In genomic region chr10:64059884-64060283, GRCh38 we compare ENCODE assay signal across 21 cellular contexts.
DNase-seq lines count a peak whose midpoint lies in the region; ATAC-seq and TF ChIP-seq lines count a peak whose summit lies in the region.
"Had no signal": no experiment of that assay in that cellular context is flagged by ENCODE, and none has a peak within 500 bp of the region (broad histone marks: within the 10 kb centered on the region; RNA-seq: fewer than 3 reads in every experiment).

No MANE protein-coding gene starts in this region.

- H3K4me1 Mint-ChIP-seq in endodermal cell = no peaks in the 10 kb centered on the region
- no peaks in the 10 kb centered on the region for H3K4me1 Mint-ChIP-seq in CD8-positive, alpha-beta memory T cell
- H3K4me1 Mint-ChIP-seq: B cell; CD4-positive, CD25-positive, alpha-beta regulatory T cell had no signal

- no peak for ATAC-seq in HG02798 (IDR thresholded peaks at IDR 0.05; ENCODE audit: poor library complexity, unreplicated experiment)
- ATAC-seq: CD8-positive, alpha-beta T cell; GM12878 had no signal

- H3K4me3 ChIP-seq in HEK293 (ENCODE audit: low read depth, low read length) (no peak overlapping the region), endodermal cell (ENCODE audit: low read length) (no peak overlapping the region), mesendoderm (ENCODE audit: low read length) (no peak overlapping the region)
- no peak overlapping the region for H3K4me3 ChIP-seq in CD8-positive, alpha-beta memory T cell (ENCODE audit: low read length)
- H3K4me3 ChIP-seq: BLaER1, GM12878, GM23248, HAP-1 had no signal

- no peak overlapping the region for H3K23ac ChIP-seq in mesendoderm (ENCODE audit: low read length)

- no peak overlapping the region for H4K8ac ChIP-seq in mesendoderm (ENCODE audit: low read depth, low read length)

- no peak for TF ChIP-seq CTCF in HEK293 (tag by site-specific recombination; IDR thresholded peaks at IDR 0.05)
- TF ChIP-seq CTCF in endodermal cell (conservative IDR thresholded peaks at IDR 0.05) = peak; percentile 19

- no peak overlapping the region for H3K9ac ChIP-seq in endodermal cell (ENCODE audit: extremely low read depth, low read length, poor library complexity, severe bottlenecking)
- H3K9ac ChIP-seq in mesendoderm (ENCODE audit: low read length) = no peak overlapping the region
- H3K9ac ChIP-seq: BLaER1, GM23248 had no signal

- 62% methylated on average over 1 of the region's 1 CpG; no CpG with 5 or more reads in 1 of the 2 experiments for WGBS in endodermal cell (ENCODE audit: insufficient coverage in 1 of 2, insufficient read length in 1 of 2), 2 experiments
- no CpG with 5 or more reads among the region's 1 CpG for WGBS in mesendoderm (ENCODE audit: extremely low coverage, insufficient coverage, low lambda C conversion rate)

- POLR2A ChIA-PET in HEK293 (lab: Yijun Ruan, JAX) = no interaction called here
- POLR2A ChIA-PET in CD8-positive, alpha-beta memory T cell (lab: Charles Lee) = no interaction called here

- no peak overlapping the region for H2AK5ac ChIP-seq in mesendoderm (ENCODE audit: low read length)

- H2BK120ac ChIP-seq in mesendoderm (ENCODE audit: low read depth, low read length) = no peak overlapping the region

- H3K27ac ChIP-seq in HEK293 (ENCODE audit: extremely low read depth, low read depth, low read length) (no peak overlapping the region), endodermal cell (ENCODE audit: low read depth, low read length) (no peak overlapping the region), mesendoderm (ENCODE audit: low read depth, low read length) (no peak overlapping the region)
- no peak overlapping the region for H3K27ac ChIP-seq in CD8-positive, alpha-beta memory T cell (ENCODE audit: low read depth, low read length)
- H3K27ac ChIP-seq: 22Rv1, BLaER1, C4-2B, GM23248 had no signal

- CTCF ChIA-PET in HEK293 (lab: Yijun Ruan, JAX) = interaction anchor here (0.6 to 1.2 kb wide), 3 partner anchors 18 to 679 kb away, joined by 3 to 6 read pairs (median 3); no protein-coding TSS in a partner anchor
- CTCF ChIA-PET in CD8-positive, alpha-beta memory T cell (lab: Charles Lee) = no interaction called here

- H3K9me3 ChIP-seq in HEK293 (ENCODE audit: control insufficient read depth, insufficient read depth, low read depth, low read length) (no peaks in the 10 kb centered on the region), endodermal cell (ENCODE audit: control insufficient read depth, low read length) (no peaks in the 10 kb centered on the region)
- no peaks in the 10 kb centered on the region for H3K9me3 ChIP-seq in CD8-positive, alpha-beta memory T cell (ENCODE audit: low read length)
- H3K9me3 ChIP-seq: BLaER1, HAP-1 had no signal

- no peaks in the 10 kb centered on the region for H3K9me3 Mint-ChIP-seq in endodermal cell
- peaks cover 0 to 2% (median 0%) of the 10 kb centered on the region in 5 donors for H3K9me3 Mint-ChIP-seq in CD8-positive, alpha-beta memory T cell
- H3K9me3 Mint-ChIP-seq: CD8-positive, alpha-beta T cell had no signal

- H3K27me3 ChIP-seq in endodermal cell (ENCODE audit: control insufficient read depth, insufficient read depth, low read length, poor library complexity, severe bottlenecking) (no peaks in the 10 kb centered on the region), mesendoderm (ENCODE audit: insufficient read depth, low read length, poor library complexity) (no peaks in the 10 kb centered on the region)
- H3K27me3 ChIP-seq in CD8-positive, alpha-beta memory T cell (ENCODE audit: insufficient read depth, low read length, poor library complexity, severe bottlenecking) = no peaks in the 10 kb centered on the region
- H3K27me3 ChIP-seq: BLaER1 had no signal

- H3K79me2 ChIP-seq in mesendoderm (ENCODE audit: control insufficient read depth, insufficient read depth, low read length) = no peaks in the 10 kb centered on the region

- no peak overlapping the region for H2BK15ac ChIP-seq in mesendoderm (replicated peaks; ENCODE audit: low read depth)

- no peak overlapping the region for H3K4me3 Mint-ChIP-seq in endodermal cell
- no peak overlapping the region for H3K4me3 Mint-ChIP-seq in CD8-positive, alpha-beta memory T cell
- H3K4me3 Mint-ChIP-seq: B cell; CD4-positive, CD25-positive, alpha-beta regulatory T cell; CD8-positive, alpha-beta T cell had no signal

- no peak overlapping the region for H3K56ac ChIP-seq in mesendoderm (ENCODE audit: low read length)

- H4K5ac ChIP-seq in mesendoderm (ENCODE audit: low read length) = no peak overlapping the region

- H3K4me2 ChIP-seq in mesendoderm (ENCODE audit: low read length) = no peak overlapping the region
- H3K4me2 ChIP-seq: BLaER1 had no signal

- H3K36me3 Mint-ChIP-seq in endodermal cell (ENCODE audit: low read depth) = no peaks in the 10 kb centered on the region
- no peaks in the 10 kb centered on the region for H3K36me3 Mint-ChIP-seq in CD8-positive, alpha-beta memory T cell
- H3K36me3 Mint-ChIP-seq: CD4-positive, CD25-positive, alpha-beta regulatory T cell; CD8-positive, alpha-beta T cell had no signal

- DNase-seq in NCI-H82 (lab: John Stamatoyannopoulos, UW) (peak; percentile 6), NCI-H82 treated with DMSO at 0.1 percent for 48 hours (lab: John Stamatoyannopoulos, UW; ENCODE audit: unreplicated experiment) (no peak), endodermal cell (peak; percentile 55), mesendoderm (peak; percentile 52), NCI-H1930 (lab: John Stamatoyannopoulos, UW) (no peak)
- no peak for DNase-seq in CD8-positive, alpha-beta memory T cell
- DNase-seq: CD4-positive, CD25-positive, alpha-beta regulatory T cell; CD8-positive, alpha-beta T cell; DMS 273 treated with DMSO at 0.1 percent for 48 hours; DMS79; EL; GDM1; GM23248 had no signal

- H3K4me1 ChIP-seq in HEK293 (ENCODE audit: control insufficient read depth, insufficient read depth, low read length) = no peaks in the 10 kb centered on the region
- no peaks in the 10 kb centered on the region for H3K4me1 ChIP-seq in endodermal cell (ENCODE audit: control insufficient read depth, insufficient read depth, low read length)
- H3K4me1 ChIP-seq in mesendoderm (ENCODE audit: control insufficient read depth, low read depth, low read length) = no peaks in the 10 kb centered on the region
- H3K4me1 ChIP-seq in CD8-positive, alpha-beta memory T cell (ENCODE audit: insufficient read depth, low read length) = no peaks in the 10 kb centered on the region
- H3K4me1 ChIP-seq: BLaER1, HAP-1 had no signal

- no peak overlapping the region for H3K4ac ChIP-seq in mesendoderm (ENCODE audit: low read depth, low read length)

- H3K27me3 Mint-ChIP-seq in endodermal cell (ENCODE audit: insufficient read depth) = no peaks in the 10 kb centered on the region
- peaks cover 0 to 6% of the 10 kb centered on the region in 2 donors for H3K27me3 Mint-ChIP-seq in CD8-positive, alpha-beta memory T cell

- H3K27ac Mint-ChIP-seq in endodermal cell = no peak overlapping the region
- H3K27ac Mint-ChIP-seq in CD8-positive, alpha-beta memory T cell = no peak overlapping the region
- H3K27ac Mint-ChIP-seq: B cell; CD4-positive, CD25-positive, alpha-beta regulatory T cell; CD8-positive, alpha-beta T cell had no signal

- H3K36me3 ChIP-seq in HEK293 (ENCODE audit: control insufficient read depth in 2 of 2, insufficient read depth in 1 of 2, low read length in 2 of 2) (no peaks in the 10 kb centered on the region), endodermal cell (ENCODE audit: control insufficient read depth, insufficient read depth, low read length) (no peaks in the 10 kb centered on the region), mesendoderm (ENCODE audit: control insufficient read depth, insufficient read depth, low read length) (no peaks in the 10 kb centered on the region)
- H3K36me3 ChIP-seq in CD8-positive, alpha-beta memory T cell (ENCODE audit: insufficient read depth, low read length) = no peaks in the 10 kb centered on the region
- H3K36me3 ChIP-seq: BLaER1, HAP-1 had no signal

- H3K79me1 ChIP-seq in mesendoderm (ENCODE audit: low read length) = no peaks in the 10 kb centered on the region

- no peak overlapping the region for H2BK5ac ChIP-seq in mesendoderm (ENCODE audit: low read length)

- no peak overlapping the region for H3K18ac ChIP-seq in mesendoderm (ENCODE audit: low read length)

TF ChIP-seq in HEK293, 187 proteins besides CTCF, POLR2A, EP300 and RAD21:
- TF ChIP-seq ZBTB17 (tag by site-specific recombination; IDR thresholded peaks at IDR 0.05) (0 out of 2 replicates have a peak, but pooled peaks have one; percentile 20), SP3 (tag by site-specific recombination; IDR thresholded peaks at IDR 0.05) (no peak)

Comparison
In these comparisons a context has a peak if more than half of its experiments do, and no peak if none do; other contexts are left out.
1. DNase-seq: peak in NCI-H82 (single experiment), endodermal cell (single experiment) and mesendoderm (single experiment); none in NCI-H82 treated with DMSO at 0.1 percent for 48 hours (single experiment), NCI-H1930 (0 of 2) and CD8-positive, alpha-beta memory T cell (0 of 5).